8 cellular contexts compared by ENCODE assay signal in genomic region chr5:16489322-16489791, GRCh38. TPM values are rescaled to one million over a fixed set of nuclear protein-coding genes. Genes with fewer than 3 reads are reported as not detected.
A peak's percentile ranks its signal among the peaks of the same experiment; 100 is the strongest.
DNase-seq lines count a peak whose midpoint lies in the region; ATAC-seq and TF ChIP-seq lines count a peak whose summit lies in the region.

No MANE protein-coding gene starts in this region.

- H3K4me3 Mint-ChIP-seq in Caco-2 (ENCODE audit: unreplicated experiment) (no peak overlapping the region), nephron progenitor cell (no peak overlapping the region)

- H3K9me3 ChIP-seq in Caco-2 (0 out of 2 replicates have a peak, but pooled peaks cover 4% of the 10 kb centered on the region), Karpas-422 (ENCODE audit: low read length) (no peaks in the 10 kb centered on the region)

- H3K36me3 ChIP-seq in Caco-2 (ENCODE audit: control insufficient read depth, insufficient read depth, low read length) (no peaks in the 10 kb centered on the region), Karpas-422 (ENCODE audit: insufficient read depth, low read length) (no peaks in the 10 kb centered on the region)

- DNase-seq in Caco-2 (peak in 1 of 2 experiments; percentile 48), Karpas-422 (peak; percentile 76), RWPE1 (ENCODE audit: low spot score) (peak; percentile 60), erythroblast (lab: John Stamatoyannopoulos, UW) (peak; percentile 10 to 16), nephron progenitor cell (no peak), posterior cingulate gyrus (no peak)
- DNase-seq in stimulated activated CD4-positive, alpha-beta T cell treated with anti-CD3 and anti-CD28 coated beads, Interleukin-2, amount 100 ng/mL, for 48 hours = no peak

- POLR2A ChIA-PET in Caco-2 (lab: Charles Lee) = no interaction called here
- POLR2A ChIA-PET in RWPE1 (lab: Yijun Ruan, JAX; ENCODE audit: low non-redundant PET) = interaction anchor here (0.6 kb wide), 1 partner anchor 21 kb away, joined by 3 read pairs; no protein-coding TSS in a partner anchor

- no peak overlapping the region for H3K4me2 ChIP-seq in Karpas-422 (ENCODE audit: low read depth, low read length, poor library complexity, severe bottlenecking)

- H3K9ac ChIP-seq in Karpas-422 (ENCODE audit: low read length) = no peak overlapping the region

- H4K20me1 ChIP-seq in Karpas-422 (ENCODE audit: insufficient read depth, low read depth, low read length) = no peaks in the 10 kb centered on the region

- peak; percentile 75 to 79 for TF ChIP-seq CTCF in Caco-2 (IDR thresholded peaks at IDR 0.05; ENCODE audit: insufficient read depth in 1 of 2, low read depth in 1 of 2, low read length in 1 of 2, severe bottlenecking in 1 of 2, unreplicated experiment in 1 of 2)
- peak; percentile 90 for TF ChIP-seq CTCF in RWPE1 (conservative IDR thresholded peaks at IDR 0.05; ENCODE audit: low read depth)
- peak; percentile 69 for TF ChIP-seq CTCF in nephron progenitor cell (IDR thresholded peaks at IDR 0.05)

- H3K36me3 Mint-ChIP-seq in Caco-2 (ENCODE audit: insufficient read depth, unreplicated experiment) = peaks cover 7% of the 10 kb centered on the region
- peaks cover 3% of the 10 kb centered on the region for H3K36me3 Mint-ChIP-seq in nephron progenitor cell (ENCODE audit: low read depth)

- H3K27me3 ChIP-seq in Caco-2 (replicated peaks; ENCODE audit: control insufficient read depth, insufficient read depth, low read length) = no peaks in the 10 kb centered on the region
- H3K27me3 ChIP-seq in Karpas-422 (ENCODE audit: low read length) = no peaks in the 10 kb centered on the region

- CTCF ChIA-PET in Caco-2 (lab: Charles Lee) = interaction anchor here (1.2 to 2.0 kb wide), 2 partner anchors 61 to 63 kb away, joined by 6 to 9 read pairs; no protein-coding TSS in a partner anchor
- CTCF ChIA-PET in RWPE1 (lab: Yijun Ruan, JAX) = interaction anchor here (0.6 to 2.5 kb wide), 7 partner anchors 50 to 702 kb away, joined by 3 to 19 read pairs (median 5); no protein-coding TSS in a partner anchor

- H3K4me1 Mint-ChIP-seq in Caco-2 (ENCODE audit: low read depth, unreplicated experiment) (peaks cover 31% of the 10 kb centered on the region), nephron progenitor cell (no peaks in the 10 kb centered on the region)

- H3K9me2 ChIP-seq in Karpas-422 (replicated peaks; ENCODE audit: insufficient read depth, low read length) = no peaks in the 10 kb centered on the region

- H3K4me3 ChIP-seq in Caco-2 (ENCODE audit: low read depth, low read length) (no peak overlapping the region), Karpas-422 (ENCODE audit: low read length) (no peak overlapping the region)

- H2AFZ ChIP-seq in Karpas-422 (ENCODE audit: low read length) = no peak overlapping the region

- H3K27me3 Mint-ChIP-seq in Caco-2 (ENCODE audit: insufficient read depth, unreplicated experiment) = no peaks in the 10 kb centered on the region
- peaks cover under 1% of the 10 kb centered on the region for H3K27me3 Mint-ChIP-seq in nephron progenitor cell (ENCODE audit: low read depth, poor library complexity)

- H3K79me2 ChIP-seq in Karpas-422 (ENCODE audit: low read length) = no peaks in the 10 kb centered on the region

- peaks cover 3% of the 10 kb centered on the region for H3K9me3 Mint-ChIP-seq in Caco-2 (ENCODE audit: unreplicated experiment)
- H3K9me3 Mint-ChIP-seq in nephron progenitor cell = peaks cover 5% of the 10 kb centered on the region

- no peak overlapping the region for H3K27ac ChIP-seq in Karpas-422 (ENCODE audit: low read length)
- H3K27ac ChIP-seq in RWPE1 = no peak overlapping the region

- intact Hi-C loops in Caco-2 (cut with micrococcal nuclease; ENCODE audit: unreplicated experiment) = loop anchor here (1.0 kb wide), 5 partner anchors 32 to 714 kb away; no protein-coding TSS in a partner anchor
- intact Hi-C loops in posterior cingulate gyrus (cut with DNase I) = loop anchor here (1.0 to 10.0 kb wide), 2 partner anchors 177 to 705 kb away; no protein-coding TSS in a partner anchor

- no TSS peak for BruUV-seq in Caco-2 (replicated peaks; lab: Mats Ljungman, UMichigan)

- ATAC-seq in GM19467 (IDR thresholded peaks at IDR 0.05; ENCODE audit: unreplicated experiment) = peak; percentile 65

- H3K27ac Mint-ChIP-seq in Caco-2 (ENCODE audit: unreplicated experiment) (peak overlapping the region; percentile 54), nephron progenitor cell (no peak overlapping the region)

- no peak for TF ChIP-seq POLR2A in erythroblast (IDR thresholded peaks at IDR 0.05; ENCODE audit: low read length)

- H3K4me1 ChIP-seq in Caco-2 = peaks cover 52% of the 10 kb centered on the region
- no peaks in the 10 kb centered on the region for H3K4me1 ChIP-seq in Karpas-422 (ENCODE audit: low read length)

RNA-seq across cellular contexts. Expression of gene ZNF622, which starts 23.8 kb away (rescaled TPM):
- 40.8 and 46.0 TPM in 2 replicates for total RNA-seq in Caco-2 (2022)
- 23.1 and 30.2 TPM in 2 replicates for total RNA-seq in Karpas-422 (2014; rRNA removed; shearing (Covaris generic); ENCODE audit: low replicate concordance)

Comparison
In these comparisons a context has a peak if more than half of its experiments do, and no peak if none do; other contexts are left out.
1. DNase-seq: peak in Karpas-422 (single experiment), RWPE1 (single experiment) and erythroblast (2 of 2); none in nephron progenitor cell (single experiment), posterior cingulate gyrus (0 of 10) and stimulated activated CD4-positive, alpha-beta T cell treated with anti-CD3 and anti-CD28 coated beads, Interleukin-2, amount 100 ng/mL, for 48 hours (0 of 2).
2. Peak in every context shown above with its lines, with median percentiles within 50 percentile points of each other: CTCF ChIP-seq.